1 cellular context compared by ENCODE assay signal in genomic region chr9:6715755-6716643, GRCh38.
A peak's percentile ranks its signal among the peaks of the same experiment; 100 is the strongest.
TF ChIP-seq lines count a peak whose summit lies in the region.

No MANE protein-coding gene starts in this region.

TF ChIP-seq in GM12878, 131 proteins besides CTCF, POLR2A, EP300 and RAD21 (continued from another document and continues in another):
- TF ChIP-seq CUX1 (IDR thresholded peaks at IDR 0.05; ENCODE audit: insufficient replicate concordance, low read depth, low read length) (no peak), PRDM15 (CRISPR knock-in tag; IDR thresholded peaks at IDR 0.05) (peak; percentile 74; the same call in 1 of the 2 replicates), FOXM1 (IDR thresholded peaks at IDR 0.05; ENCODE audit: low read depth, low read length) (no peak), POLR2AphosphoS5 (IDR thresholded peaks at IDR 0.05; ENCODE audit: low read length) (peak; percentile 90), ATF3 (IDR thresholded peaks at IDR 0.05; ENCODE audit: borderline replicate concordance, extremely low read depth, low read depth, low read length) (no peak), E4F1 (IDR thresholded peaks at IDR 0.05; ENCODE audit: borderline replicate concordance, partially characterized antibody) (no peak), CBFB (IDR thresholded peaks at IDR 0.05; ENCODE audit: low read depth) (peak; percentile 54; the same call in 1 of the 2 replicates), SPI1 (IDR thresholded peaks at IDR 0.05; ENCODE audit: borderline replicate concordance, insufficient read depth, low read depth, low read length) (no peak), MYC (IDR thresholded peaks at IDR 0.05; ENCODE audit: insufficient read depth, insufficient read length, insufficient replicate concordance, low read length, severe bottlenecking) (no peak), HDAC2 (IDR thresholded peaks at IDR 0.05) (no peak), CREM (IDR thresholded peaks at IDR 0.05; ENCODE audit: low read depth) (peak; percentile 85), ZNF384 (IDR thresholded peaks at IDR 0.05; ENCODE audit: borderline replicate concordance, low read depth, low read length) (no peak), ZNF217 (IDR thresholded peaks at IDR 0.05) (0 out of 2 replicates have a peak, but pooled peaks have one; percentile 33), SP1 (IDR thresholded peaks at IDR 0.05; ENCODE audit: low read depth, low read length) (peak; percentile 14), MAX (IDR thresholded peaks at IDR 0.05; ENCODE audit: low read depth, low read length) (peak; percentile 85), MEF2B (IDR thresholded peaks at IDR 0.05; ENCODE audit: partially characterized antibody, poor library complexity, severe bottlenecking) (peak; percentile 72), MTA2 (IDR thresholded peaks at IDR 0.05; ENCODE audit: low read depth) (peak; percentile 65), IKZF2 (IDR thresholded peaks at IDR 0.05) (peak; percentile 69 to 79; a peak in 2 of 4 replicates), SMAD1 (IDR thresholded peaks at IDR 0.05; ENCODE audit: low read depth, partially characterized antibody) (peak; percentile 69), CHD1 (IDR thresholded peaks at IDR 0.05; ENCODE audit: low read depth, low read length) (no peak), ZNF24 (IDR thresholded peaks at IDR 0.05) (no peak), RBBP5 (conservative IDR thresholded peaks at IDR 0.05) (no peak), ZNF592 (IDR thresholded peaks at IDR 0.05) (peak; percentile 81; the same call in 1 of the 2 replicates), ATF7 (IDR thresholded peaks at IDR 0.05; ENCODE audit: low read depth) (peak; percentile 80), CBX5 (IDR thresholded peaks at IDR 0.05; ENCODE audit: low read depth) (no peak), GATAD2B (conservative IDR thresholded peaks at IDR 0.05; ENCODE audit: low read depth) (no peak; the same call in none of the 2 replicates), JUND (IDR thresholded peaks at IDR 0.05; ENCODE audit: low read depth, low read length) (no peak), YBX1 (IDR thresholded peaks at IDR 0.05) (no peak), CEBPB (IDR thresholded peaks at IDR 0.05; ENCODE audit: borderline replicate concordance in 1 of 2, low read depth in 2 of 2, low read length in 2 of 2) (no peak), RUNX3 (IDR thresholded peaks at IDR 0.05; ENCODE audit: low read length) (peak; percentile 34; the same call in 1 of the 2 replicates), TCF3 (IDR thresholded peaks at IDR 0.05; ENCODE audit: borderline replicate concordance, insufficient read depth, low read depth, low read length) (peak; percentile 53; the same call in 1 of the 2 replicates), KDM1A (IDR thresholded peaks at IDR 0.05; ENCODE audit: borderline replicate concordance) (no peak), USF1 (IDR thresholded peaks at IDR 0.05; ENCODE audit: borderline replicate concordance, extremely low read length, insufficient read depth, low read depth, low read length) (peak; percentile 93), RCOR1 (conservative IDR thresholded peaks at IDR 0.05; ENCODE audit: low read depth, low read length) (no peak), BMI1 (IDR thresholded peaks at IDR 0.05; ENCODE audit: borderline replicate concordance) (no peak), HCFC1 (IDR thresholded peaks at IDR 0.05; ENCODE audit: low read length) (no peak), ZBED1 (IDR thresholded peaks at IDR 0.05; ENCODE audit: borderline replicate concordance) (no peak; the same call in 1 of the 2 replicates), STAT3 (IDR thresholded peaks at IDR 0.05; ENCODE audit: low read depth, low read length) (no peak), ZSCAN29 (IDR thresholded peaks at IDR 0.05) (no peak), E2F8 (IDR thresholded peaks at IDR 0.05; ENCODE audit: low read depth, partially characterized antibody) (no peak), NBN (IDR thresholded peaks at IDR 0.05) (peak; percentile 99), NR2C2 (IDR thresholded peaks at IDR 0.05; ENCODE audit: borderline replicate concordance, control insufficient read depth, insufficient read length, low read depth) (no peak), ZNF207 (IDR thresholded peaks at IDR 0.05; ENCODE audit: borderline replicate concordance) (no peak; the same call in none of the 2 replicates)
